Comparison of ENCODE assay signal across 20 cellular contexts in the genomic region with DNA sequence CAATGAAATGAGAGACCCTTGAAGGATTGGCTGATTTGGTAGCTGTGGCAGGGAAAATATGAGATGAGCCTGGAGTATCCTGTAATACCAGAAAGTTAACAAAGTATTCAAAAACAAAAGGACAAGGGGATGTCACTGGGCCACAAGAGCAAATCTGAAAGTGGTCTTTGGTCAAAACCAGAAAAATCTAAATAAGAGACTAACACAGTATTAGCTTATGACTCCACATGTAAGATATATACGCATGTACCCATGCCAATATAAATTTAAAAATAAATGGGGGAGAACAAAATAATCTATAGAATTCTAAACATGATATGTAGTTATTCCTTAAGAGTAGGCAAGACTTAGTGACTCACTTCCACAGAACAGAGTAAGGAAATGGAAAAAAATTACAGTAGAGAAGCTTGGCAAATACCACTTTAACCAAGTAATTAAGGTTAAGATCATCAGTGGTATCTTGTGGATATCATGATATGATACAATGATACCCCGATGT. TPM values are rescaled to one million over a fixed set of nuclear protein-coding genes. Genes with fewer than 3 reads are reported as not detected.
DNase-seq lines count a peak whose midpoint lies in the region; FAIRE-seq and TF ChIP-seq lines count a peak whose summit lies in the region.
"Had no signal": no experiment of that assay in that cellular context is flagged by ENCODE, and none has a peak within 500 bp of the region (broad histone marks: within the 10 kb centered on the region; RNA-seq: fewer than 3 reads in every experiment).

No MANE protein-coding gene starts in this region.

- DNase-seq in activated CD4-positive, alpha-beta memory T cell treated with anti-CD3 and anti-CD28 coated beads for 36 hours = no peak
- DNase-seq in activated CD4-positive, alpha-beta memory T cell treated with anti-CD3 and anti-CD28 coated beads, Interleukin-2, amount 10 ng/mL, durations not matched to agents 7 days and 5 days = no peak
- no peak for DNase-seq in activated T-helper 2 cell treated with anti-CD3 and anti-CD28 coated beads, Interferon-gamma antibody, Interleukin-2, Interleukin-4, amounts not matched to agents 10 μg/mL and 5 μg/mL and 100 μg/mL, durations not matched to agents 14 hours and 24 hours and 36 hours (ENCODE audit: low spot score)
- DNase-seq in endothelial cell of umbilical vein (ENCODE audit: low read depth, low spot score) (peak; percentile 66), HuH-7 (ENCODE audit: low spot score) (no peak), NCI-H1092 treated with DMSO at 0.1 percent for 48 hours (lab: John Stamatoyannopoulos, UW) (no peak), NOMO-1 treated with DMSO at 0.1 percent for 48 hours (lab: John Stamatoyannopoulos, UW; ENCODE audit: unreplicated experiment) (no peak)
- DNase-seq: BE2C, DMS53, GDM1, MV-4-11, NCI-H1694, NCI-H2081 treated with DMSO at 0.1 percent for 48 hours, NCI-H446 treated with DMSO at 0.1 percent for 48 hours, NCI-H526 treated with DMSO at 0.1 percent for 48 hours, Right ventricle myocardium superior had no signal

- peaks cover 31% of the 10 kb centered on the region for H3K9me3 Mint-ChIP-seq in activated CD4-positive, alpha-beta memory T cell treated with anti-CD3 and anti-CD28 coated beads for 36 hours
- peaks cover 21% of the 10 kb centered on the region for H3K9me3 Mint-ChIP-seq in activated CD4-positive, alpha-beta memory T cell treated with anti-CD3 and anti-CD28 coated beads, Interleukin-2, amount 10 ng/mL, durations not matched to agents 7 days and 5 days
- H3K9me3 Mint-ChIP-seq in activated T-helper 2 cell treated with anti-CD3 and anti-CD28 coated beads, Interferon-gamma antibody, Interleukin-2, Interleukin-4, amounts not matched to agents 10 μg/mL and 5 μg/mL and 100 μg/mL, durations not matched to agents 14 hours and 24 hours and 36 hours = peaks cover 43% of the 10 kb centered on the region

- H3K27me3 ChIP-seq in ACC112 (ENCODE audit: insufficient read depth, low read length) = no peaks in the 10 kb centered on the region
- H3K27me3 ChIP-seq in endothelial cell of umbilical vein (ENCODE audit: control insufficient read depth in 2 of 2, insufficient read depth in 2 of 2, low read length in 2 of 2) = no peaks in the 10 kb centered on the region
- H3K27me3 ChIP-seq: BE2C had no signal

- no peaks in the 10 kb centered on the region for H3K27me3 Mint-ChIP-seq in activated CD4-positive, alpha-beta memory T cell treated with anti-CD3 and anti-CD28 coated beads for 36 hours
- H3K27me3 Mint-ChIP-seq in activated CD4-positive, alpha-beta memory T cell treated with anti-CD3 and anti-CD28 coated beads, Interleukin-2, amount 10 ng/mL, durations not matched to agents 7 days and 5 days = no peaks in the 10 kb centered on the region
- H3K27me3 Mint-ChIP-seq in activated T-helper 2 cell treated with anti-CD3 and anti-CD28 coated beads, Interferon-gamma antibody, Interleukin-2, Interleukin-4, amounts not matched to agents 10 μg/mL and 5 μg/mL and 100 μg/mL, durations not matched to agents 14 hours and 24 hours and 36 hours (ENCODE audit: low read depth) = no peaks in the 10 kb centered on the region
- H3K27me3 Mint-ChIP-seq: IgD-negative memory B cell had no signal

- H3K27ac ChIP-seq in ACC112 (ENCODE audit: low read depth, low read length) = 0 out of 2 replicates have a peak overlapping the region, but pooled peaks have one; percentile 7
- H3K27ac ChIP-seq in endothelial cell of umbilical vein (ENCODE audit: insufficient read depth, low read depth, low read length) = peak overlapping the region; percentile 80

- H3K4me2 ChIP-seq in endothelial cell of umbilical vein (ENCODE audit: insufficient read depth, low read length) = peak overlapping the region; percentile 80

- dilution Hi-C loops in endothelial cell of umbilical vein (cut with MboI; ENCODE audit: extremely low pct_ligation_motif_present, low sequenced_read_pairs) = no loop called here

- H3K4me1 Mint-ChIP-seq in activated CD4-positive, alpha-beta memory T cell treated with anti-CD3 and anti-CD28 coated beads for 36 hours (ENCODE audit: low read depth) = peaks cover 79% of the 10 kb centered on the region
- H3K4me1 Mint-ChIP-seq in activated CD4-positive, alpha-beta memory T cell treated with anti-CD3 and anti-CD28 coated beads, Interleukin-2, amount 10 ng/mL, durations not matched to agents 7 days and 5 days = peaks cover 49% of the 10 kb centered on the region
- peaks cover 49% of the 10 kb centered on the region for H3K4me1 Mint-ChIP-seq in activated T-helper 2 cell treated with anti-CD3 and anti-CD28 coated beads, Interferon-gamma antibody, Interleukin-2, Interleukin-4, amounts not matched to agents 10 μg/mL and 5 μg/mL and 100 μg/mL, durations not matched to agents 14 hours and 24 hours and 36 hours (ENCODE audit: low read depth)

- CTCF ChIA-PET in activated CD4-positive, alpha-beta memory T cell treated with anti-CD3 and anti-CD28 coated beads for 36 hours (lab: Charles Lee) = no interaction called here
- CTCF ChIA-PET in activated CD4-positive, alpha-beta memory T cell treated with anti-CD3 and anti-CD28 coated beads, Interleukin-2, amount 10 ng/mL, durations not matched to agents 7 days and 5 days (lab: Charles Lee) = no interaction called here
- CTCF ChIA-PET in endothelial cell of umbilical vein (lab: Charles Lee) = interaction anchor here (1.2 kb wide), 1 partner anchor 170 kb away, joined by 4 read pairs; no protein-coding TSS in a partner anchor

- peaks cover 40% of the 10 kb centered on the region for H3K36me3 Mint-ChIP-seq in activated CD4-positive, alpha-beta memory T cell treated with anti-CD3 and anti-CD28 coated beads for 36 hours
- peaks cover 68% of the 10 kb centered on the region for H3K36me3 Mint-ChIP-seq in activated CD4-positive, alpha-beta memory T cell treated with anti-CD3 and anti-CD28 coated beads, Interleukin-2, amount 10 ng/mL, durations not matched to agents 7 days and 5 days (ENCODE audit: low read depth)
- H3K36me3 Mint-ChIP-seq in activated T-helper 2 cell treated with anti-CD3 and anti-CD28 coated beads, Interferon-gamma antibody, Interleukin-2, Interleukin-4, amounts not matched to agents 10 μg/mL and 5 μg/mL and 100 μg/mL, durations not matched to agents 14 hours and 24 hours and 36 hours (ENCODE audit: low read depth) = peaks cover 69% of the 10 kb centered on the region

- FAIRE-seq in endothelial cell of umbilical vein (lab: Jason Lieb, UNC) = peak; percentile 66
- FAIRE-seq: D721Med, H1 had no signal

- H3K36me3 ChIP-seq in ACC112 (ENCODE audit: insufficient read depth, low read length) (peaks cover 21% of the 10 kb centered on the region; the same call in 1 of the 2 replicates), endothelial cell of umbilical vein (ENCODE audit: control insufficient read depth in 2 of 2, extremely low read depth in 1 of 2, insufficient read depth in 2 of 2, low read length in 2 of 2) (no peaks in the 10 kb centered on the region)
- H3K36me3 ChIP-seq: BE2C had no signal

- H3K9me3 ChIP-seq in endothelial cell of umbilical vein (replicated peaks; ENCODE audit: control insufficient read depth, insufficient read depth, low read length) = no peaks in the 10 kb centered on the region
- H3K9me3 ChIP-seq: BE2C had no signal

- peaks cover 42% of the 10 kb centered on the region for H3K4me1 ChIP-seq in ACC112 (ENCODE audit: control insufficient read depth, insufficient read depth, low read length, unreplicated experiment)
- H3K4me1 ChIP-seq in endothelial cell of umbilical vein (ENCODE audit: control insufficient read depth, extremely low read depth, insufficient read depth, low read length) = peaks cover 54% of the 10 kb centered on the region
- H3K4me1 ChIP-seq: BE2C had no signal

- H3K9ac ChIP-seq in endothelial cell of umbilical vein (replicated peaks; ENCODE audit: extremely low read depth, insufficient read depth, low read length) = no peak overlapping the region

- H2AFZ ChIP-seq in ACC112 (ENCODE audit: low read length, unreplicated experiment) (no peak overlapping the region), endothelial cell of umbilical vein (ENCODE audit: low read depth, low read length) (no peak overlapping the region)

- no peaks in the 10 kb centered on the region for H4K20me1 ChIP-seq in endothelial cell of umbilical vein (replicated peaks; ENCODE audit: control insufficient read depth, extremely low read depth, insufficient read depth, low read length)

- H3K9me1 ChIP-seq in endothelial cell of umbilical vein (replicated peaks; ENCODE audit: control insufficient read depth, extremely low read depth, insufficient read depth, low read length) = no peaks in the 10 kb centered on the region

- TF ChIP-seq CTCF in endothelial cell of umbilical vein (IDR thresholded peaks at IDR 0.05; ENCODE audit: extremely low read depth in 1 of 2, insufficient read depth in 1 of 2, low read depth in 1 of 2, low read length in 2 of 2) = no peak

- intact Hi-C loops in activated CD4-positive, alpha-beta memory T cell treated with anti-CD3 and anti-CD28 coated beads for 36 hours (cut with micrococcal nuclease) = no loop called here
- intact Hi-C loops in activated T-helper 2 cell treated with anti-CD3 and anti-CD28 coated beads, Interferon-gamma antibody, Interleukin-2, Interleukin-4, amounts not matched to agents 10 μg/mL and 5 μg/mL and 100 μg/mL, durations not matched to agents 14 hours and 24 hours and 36 hours (cut with micrococcal nuclease) = loop anchor here (5.0 kb wide), 1 partner anchor 175 kb away; no protein-coding TSS in a partner anchor
- intact Hi-C loops in endothelial cell of umbilical vein (cut with micrococcal nuclease) = loop anchor here (5.0 kb wide), 3 partner anchors 45 to 350 kb away; no protein-coding TSS in a partner anchor

- BruUV-seq in endothelial cell of umbilical vein (replicated peaks; lab: Mats Ljungman, UMichigan) = no TSS peak

- H3K27ac Mint-ChIP-seq in activated CD4-positive, alpha-beta memory T cell treated with anti-CD3 and anti-CD28 coated beads for 36 hours = peak overlapping the region; percentile 68
- no peak overlapping the region for H3K27ac Mint-ChIP-seq in activated CD4-positive, alpha-beta memory T cell treated with anti-CD3 and anti-CD28 coated beads, Interleukin-2, amount 10 ng/mL, durations not matched to agents 7 days and 5 days
- H3K27ac Mint-ChIP-seq in activated T-helper 2 cell treated with anti-CD3 and anti-CD28 coated beads, Interferon-gamma antibody, Interleukin-2, Interleukin-4, amounts not matched to agents 10 μg/mL and 5 μg/mL and 100 μg/mL, durations not matched to agents 14 hours and 24 hours and 36 hours = peak overlapping the region; percentile 14
- H3K27ac Mint-ChIP-seq: IgD-negative memory B cell had no signal

- POLR2A ChIA-PET in activated CD4-positive, alpha-beta memory T cell treated with anti-CD3 and anti-CD28 coated beads for 36 hours (lab: Charles Lee) = no interaction called here
- POLR2A ChIA-PET in activated CD4-positive, alpha-beta memory T cell treated with anti-CD3 and anti-CD28 coated beads, Interleukin-2, amount 10 ng/mL, durations not matched to agents 7 days and 5 days (lab: Charles Lee) = interaction anchor here (1.1 kb wide), 1 partner anchor 13 kb away, joined by 5 read pairs; no protein-coding TSS in a partner anchor
- POLR2A ChIA-PET in endothelial cell of umbilical vein (lab: Charles Lee) = no interaction called here

- no peak overlapping the region for H3K4me3 Mint-ChIP-seq in activated CD4-positive, alpha-beta memory T cell treated with anti-CD3 and anti-CD28 coated beads for 36 hours
- no peak overlapping the region for H3K4me3 Mint-ChIP-seq in activated CD4-positive, alpha-beta memory T cell treated with anti-CD3 and anti-CD28 coated beads, Interleukin-2, amount 10 ng/mL, durations not matched to agents 7 days and 5 days
- H3K4me3 Mint-ChIP-seq in activated T-helper 2 cell treated with anti-CD3 and anti-CD28 coated beads, Interferon-gamma antibody, Interleukin-2, Interleukin-4, amounts not matched to agents 10 μg/mL and 5 μg/mL and 100 μg/mL, durations not matched to agents 14 hours and 24 hours and 36 hours (ENCODE audit: low read depth) = no peak overlapping the region
- H3K4me3 Mint-ChIP-seq: IgD-negative memory B cell had no signal

- TF ChIP-seq POLR2A in endothelial cell of umbilical vein (IDR thresholded peaks at IDR 0.05; ENCODE audit: low read depth, low read length) = no peak

- H3K4me3 ChIP-seq in ACC112 (ENCODE audit: low read depth, low read length) (no peak overlapping the region), endothelial cell of umbilical vein (replicated peaks in 1 of 3; ENCODE audit: insufficient read depth in 1 of 3, low read depth in 1 of 3, low read length in 3 of 3) (no peak overlapping the region)

- H3K79me2 ChIP-seq in ACC112 (ENCODE audit: control insufficient read depth, insufficient read depth, low read length, unreplicated experiment) = peaks cover 76% of the 10 kb centered on the region
- H3K79me2 ChIP-seq in endothelial cell of umbilical vein (ENCODE audit: control insufficient read depth, insufficient read depth, low read length) = peaks cover 71% of the 10 kb centered on the region

RNA-seq across cellular contexts. Expression of gene KLF12, which starts 16.9 kb away (rescaled TPM):
- 10 to 100 TPM; 24.5 to 25.5 TPM for total RNA-seq in activated CD4-positive, alpha-beta memory T cell treated with anti-CD3 and anti-CD28 coated beads for 36 hours
- total RNA-seq in activated CD4-positive, alpha-beta memory T cell treated with anti-CD3 and anti-CD28 coated beads, Interleukin-2, amount 10 ng/mL, durations not matched to agents 7 days and 5 days = 10 to 100 TPM; 32.7 to 33.5 TPM
- 23.3 and 23.4 TPM in 2 replicates for total RNA-seq in activated T-helper 2 cell treated with anti-CD3 and anti-CD28 coated beads, Interferon-gamma antibody, Interleukin-2, Interleukin-4, amounts not matched to agents 10 μg/mL and 5 μg/mL and 100 μg/mL, durations not matched to agents 14 hours and 24 hours and 36 hours
- total RNA-seq in endothelial cell of umbilical vein = 25.9 and 26.0 TPM in 2 replicates
- 16.0 and 18.3 TPM in 2 replicates for polyA plus RNA-seq in endothelial cell of umbilical vein
- 7.0 and 8.9 TPM in 2 replicates for polyA plus RNA-seq in endothelial cell of umbilical vein (2011; cell fraction: cytosol; rRNA removed)
- 31.3 and 31.9 TPM in 2 replicates for polyA plus RNA-seq in endothelial cell of umbilical vein (2011; cell fraction: nucleus; rRNA removed)
- 10.1 and 11.2 TPM in 2 replicates for polyA plus RNA-seq in endothelial cell of umbilical vein (2012)
- 161 and 176 TPM in 2 replicates for polyA minus RNA-seq in endothelial cell of umbilical vein
- polyA minus RNA-seq in endothelial cell of umbilical vein (2011; cell fraction: cytosol; rRNA and poly(A)+ RNA removed) = 6.3 TPM
- 179 and 248 TPM in 2 replicates for polyA minus RNA-seq in endothelial cell of umbilical vein (2011; cell fraction: nucleus; rRNA and poly(A)+ RNA removed)
